In genomic region chrX:40644821-40645358, GRCh38 we compare ENCODE assay signal across 8 cellular contexts. TPM values are rescaled to one million over a fixed set of nuclear protein-coding genes. Genes with fewer than 3 reads are reported as not detected.
A peak's percentile ranks its signal among the peaks of the same experiment; 100 is the strongest.
DNase-seq lines count a peak whose midpoint lies in the region; TF ChIP-seq lines count a peak whose summit lies in the region.

No MANE protein-coding gene starts in this region.

- 1 to 5% methylated on average over 3 to 4 of the region's 4 CpGs for WGBS in GM23248 (ENCODE audit: low coverage in 1 of 2, low lambda C conversion rate in 2 of 2, missing lambda C conversion rate in 2 of 2), 2 experiments
- 28 to 42% (median 40%) methylated on average over 4 of the region's 4 CpGs for WGBS in ovary, 3 donors

- H3K9me3 ChIP-seq in GM23248 (ENCODE audit: low read depth) (no peaks in the 10 kb centered on the region), OCI-LY7 (ENCODE audit: low read length) (no peaks in the 10 kb centered on the region), ovary (no peaks in the 10 kb centered on the region)

- POLR2A ChIA-PET in OCI-LY7 (lab: Charles Lee), result no interaction called here

- peaks cover 8% of the 10 kb centered on the region for H3K4me1 ChIP-seq in GM23248 (ENCODE audit: insufficient read depth)
- peaks cover 20% of the 10 kb centered on the region for H3K4me1 ChIP-seq in OCI-LY7 (ENCODE audit: insufficient read depth, low read length, poor library complexity, severe bottlenecking)
- peaks cover 6% of the 10 kb centered on the region for H3K4me1 ChIP-seq in ovary (ENCODE audit: insufficient read depth)

- H2AFZ ChIP-seq in GM23248 (peak overlapping the region; percentile 62), OCI-LY7 (ENCODE audit: low read length) (peak overlapping the region; percentile 49; the same call in 1 of the 2 replicates)

- H3K36me3 Mint-ChIP-seq in Calu3 (ENCODE audit: insufficient read depth, unreplicated experiment), result peaks cover 51% of the 10 kb centered on the region
- peaks cover 13% of the 10 kb centered on the region for H3K36me3 Mint-ChIP-seq in activated T-helper 1 cell treated with anti-CD3 and anti-CD28 coated beads, Interleukin-12 subunit alpha, Interleukin-12 subunit beta, Interleukin-2, Interleukin-4 antibody, amounts not matched to agents 30 ng/mL and 10 ng/mL and 1 ng/mL, durations not matched to agents 14 hours and 24 hours and 36 hours (ENCODE audit: low read depth)

- peaks cover 17% of the 10 kb centered on the region for H3F3A ChIP-seq in GM23248 (ENCODE audit: insufficient read depth)

- in situ Hi-C loops in GM23248 (cut with MboI), result no loop called here

- no peaks in the 10 kb centered on the region for H3K9me3 Mint-ChIP-seq in Calu3 (ENCODE audit: low read depth, unreplicated experiment)
- H3K9me3 Mint-ChIP-seq in activated T-helper 1 cell treated with anti-CD3 and anti-CD28 coated beads, Interleukin-12 subunit alpha, Interleukin-12 subunit beta, Interleukin-2, Interleukin-4 antibody, amounts not matched to agents 30 ng/mL and 10 ng/mL and 1 ng/mL, durations not matched to agents 14 hours and 24 hours and 36 hours, result no peaks in the 10 kb centered on the region

- peak overlapping the region; percentile 91 for H3K27ac Mint-ChIP-seq in Calu3 (ENCODE audit: unreplicated experiment)
- peak overlapping the region; percentile 93 for H3K27ac Mint-ChIP-seq in activated T-helper 1 cell treated with anti-CD3 and anti-CD28 coated beads, Interleukin-12 subunit alpha, Interleukin-12 subunit beta, Interleukin-2, Interleukin-4 antibody, amounts not matched to agents 30 ng/mL and 10 ng/mL and 1 ng/mL, durations not matched to agents 14 hours and 24 hours and 36 hours

- no peak for TF ChIP-seq POLR2A in ovary (IDR thresholded peaks at IDR 0.05)

- peak overlapping the region; percentile 79 for H3K4me3 ChIP-seq in GM23248
- H3K4me3 ChIP-seq in OCI-LY7 (ENCODE audit: low read depth, low read length, poor library complexity, severe bottlenecking), result peak overlapping the region; percentile 75
- peak overlapping the region; percentile 63 for H3K4me3 ChIP-seq in fibroblast of the aortic adventitia (ENCODE audit: low read depth, low read length)
- peak overlapping the region; percentile 29 for H3K4me3 ChIP-seq in ovary

- peak overlapping the region; percentile 93 for H3K4me2 ChIP-seq in GM23248 (ENCODE audit: unreplicated experiment)
- peak overlapping the region; percentile 99 for H3K4me2 ChIP-seq in OCI-LY7 (ENCODE audit: low read length)

- peak overlapping the region; percentile 86 for H3K9ac ChIP-seq in GM23248

- peak; percentile 59 for DNase-seq in Calu3
- DNase-seq in GM23248, result peak; percentile 80
- peak; percentile 54 for DNase-seq in OCI-LY7 (ENCODE audit: low spot score)
- DNase-seq in activated T-helper 1 cell treated with anti-CD3 and anti-CD28 coated beads, Interleukin-12 subunit alpha, Interleukin-12 subunit beta, Interleukin-2, Interleukin-4 antibody, amounts not matched to agents 30 ng/mL and 10 ng/mL and 1 ng/mL, durations not matched to agents 14 hours and 24 hours and 36 hours (ENCODE audit: low spot score), result peak; percentile 27
- peak; percentile 78 for DNase-seq in fibroblast of the aortic adventitia (ENCODE audit: low read depth)
- DNase-seq in ovary, result peak; percentile 43 to 66 (median 52)
- no peak for DNase-seq in NCI-H1930 (lab: John Stamatoyannopoulos, UW)
- DNase-seq in NCI-H2196 (lab: John Stamatoyannopoulos, UW; ENCODE audit: unreplicated experiment), result no peak

- no peak for TF ChIP-seq EP300 in ovary (IDR thresholded peaks at IDR 0.05)

- no peaks in the 10 kb centered on the region for H4K20me1 ChIP-seq in GM23248 (ENCODE audit: insufficient read depth)
- no peaks in the 10 kb centered on the region for H4K20me1 ChIP-seq in OCI-LY7 (ENCODE audit: insufficient read depth, low read length)

- BruUV-seq in Calu3 (replicated peaks; lab: Mats Ljungman, UMichigan), result no TSS peak
- BruUV-seq in OCI-LY7 (replicated peaks; lab: Mats Ljungman, UMichigan), result no TSS peak

- CTCF ChIA-PET in Calu3 (lab: Charles Lee) (no interaction called here), OCI-LY7 (lab: Charles Lee; ENCODE audit: unreplicated experiment) (no interaction called here)

- H3K36me3 ChIP-seq in GM23248 (ENCODE audit: low read depth) (no peaks in the 10 kb centered on the region; the same call in 1 of the 2 replicates), OCI-LY7 (ENCODE audit: insufficient read depth, low read length) (peaks cover 25% of the 10 kb centered on the region), ovary (no peaks in the 10 kb centered on the region)

- H3K4me1 Mint-ChIP-seq in Calu3 (ENCODE audit: low read depth, unreplicated experiment), result peaks cover 40% of the 10 kb centered on the region
- H3K4me1 Mint-ChIP-seq in activated T-helper 1 cell treated with anti-CD3 and anti-CD28 coated beads, Interleukin-12 subunit alpha, Interleukin-12 subunit beta, Interleukin-2, Interleukin-4 antibody, amounts not matched to agents 30 ng/mL and 10 ng/mL and 1 ng/mL, durations not matched to agents 14 hours and 24 hours and 36 hours (ENCODE audit: low read depth), result peaks cover 32% of the 10 kb centered on the region

- H3K27ac ChIP-seq in GM23248, result peak overlapping the region; percentile 95
- peak overlapping the region; percentile 67 for H3K27ac ChIP-seq in OCI-LY7 (ENCODE audit: low read depth, low read length, poor library complexity, severe bottlenecking)
- peak overlapping the region in 1 of 2 donors; percentile 27 for H3K27ac ChIP-seq in ovary

- H3K27me3 Mint-ChIP-seq in Calu3 (ENCODE audit: unreplicated experiment), result no peaks in the 10 kb centered on the region
- no peaks in the 10 kb centered on the region for H3K27me3 Mint-ChIP-seq in activated T-helper 1 cell treated with anti-CD3 and anti-CD28 coated beads, Interleukin-12 subunit alpha, Interleukin-12 subunit beta, Interleukin-2, Interleukin-4 antibody, amounts not matched to agents 30 ng/mL and 10 ng/mL and 1 ng/mL, durations not matched to agents 14 hours and 24 hours and 36 hours (ENCODE audit: insufficient read depth)

- intact Hi-C loops in Calu3 (cut with micrococcal nuclease; ENCODE audit: unreplicated experiment), result no loop called here
- intact Hi-C loops in OCI-LY7 (cut with micrococcal nuclease; ENCODE audit: unreplicated experiment), result loop anchor here (2.0 to 10.0 kb wide), 4 partner anchors 70 to 1840 kb away; partner anchors contain the start of genes MID1IP1 and USP9X
- intact Hi-C loops in activated T-helper 1 cell treated with anti-CD3 and anti-CD28 coated beads, Interleukin-12 subunit alpha, Interleukin-12 subunit beta, Interleukin-2, Interleukin-4 antibody, amounts not matched to agents 30 ng/mL and 10 ng/mL and 1 ng/mL, durations not matched to agents 14 hours and 24 hours and 36 hours (cut with micrococcal nuclease), result loop anchor here (1.0 to 5.0 kb wide), 2 partner anchors 101 to 692 kb away; no protein-coding TSS in a partner anchor
- intact Hi-C loops in ovary (cut with DNase I), result loop anchor here in 1 of 4 donors (5.0 kb wide), 1 partner anchor 98 kb away; no protein-coding TSS in a partner anchor

- no peaks in the 10 kb centered on the region for H3K9me2 ChIP-seq in GM23248 (ENCODE audit: insufficient read depth)
- no peaks in the 10 kb centered on the region for H3K9me2 ChIP-seq in OCI-LY7 (ENCODE audit: insufficient read depth, low read length)

- no peak for TF ChIP-seq CTCF in Calu3 (IDR thresholded peaks at IDR 0.05; ENCODE audit: unreplicated experiment)
- TF ChIP-seq CTCF in OCI-LY7 (conservative IDR thresholded peaks at IDR 0.05; ENCODE audit: low read length), result no peak
- no peak for TF ChIP-seq CTCF in fibroblast of the aortic adventitia (IDR thresholded peaks at IDR 0.05; ENCODE audit: insufficient read depth, low read length)
- no peak for TF ChIP-seq CTCF in ovary (IDR thresholded peaks at IDR 0.05)

- no peaks in the 10 kb centered on the region for H3K27me3 ChIP-seq in GM23248 (replicated peaks; ENCODE audit: insufficient read depth)
- no peaks in the 10 kb centered on the region for H3K27me3 ChIP-seq in ovary

- H3K4me3 Mint-ChIP-seq in Calu3 (ENCODE audit: low read depth, unreplicated experiment), result peak overlapping the region; percentile 85
- peak overlapping the region; percentile 91 for H3K4me3 Mint-ChIP-seq in activated T-helper 1 cell treated with anti-CD3 and anti-CD28 coated beads, Interleukin-12 subunit alpha, Interleukin-12 subunit beta, Interleukin-2, Interleukin-4 antibody, amounts not matched to agents 30 ng/mL and 10 ng/mL and 1 ng/mL, durations not matched to agents 14 hours and 24 hours and 36 hours

- peaks cover 64% of the 10 kb centered on the region for H3K79me2 ChIP-seq in GM23248 (ENCODE audit: insufficient read depth)
- H3K79me2 ChIP-seq in OCI-LY7 (ENCODE audit: insufficient read depth, low read depth, low read length), result peaks cover 50% of the 10 kb centered on the region

RNA-seq across cellular contexts. Expression of gene CXorf38, which starts 2.5 kb away (rescaled TPM):
- total RNA-seq in Calu3 (2022) (14.9 and 18.7 TPM in 2 replicates), OCI-LY7 (2022) (15.9 and 18.7 TPM in 2 replicates), fibroblast of the aortic adventitia (ENCODE audit: low replicate concordance) (2.8 and 10.0 TPM in 2 replicates), ovary (10 to 100 TPM; 12.3 to 14.7 (median 13.2) TPM)
- total RNA-seq in GM23248 (2014; rRNA removed; shearing (Covaris generic)), result 7.7 and 12.9 TPM in 2 replicates
- polyA plus RNA-seq in GM23248 (2016; fragmentation: Nextera tagmentation; extraction: Ambion mirVana) (8.7 and 9.4 TPM in 2 replicates), ovary (10 to 100 TPM in 1 of 2 donors, 1 to 10 TPM in 1; 8.2 to 14.0 TPM)
- 12.9 and 13.6 TPM in 2 replicates for total RNA-seq in OCI-LY7 (2014; rRNA removed; shearing (Covaris generic))
- 15.7 and 16.9 TPM in 2 replicates for total RNA-seq in activated T-helper 1 cell treated with anti-CD3 and anti-CD28 coated beads, Interleukin-12 subunit alpha, Interleukin-12 subunit beta, Interleukin-2, Interleukin-4 antibody, amounts not matched to agents 30 ng/mL and 10 ng/mL and 1 ng/mL, durations not matched to agents 14 hours and 24 hours and 36 hours

RNA-seq across cellular contexts. Expression of gene MPC1L, which starts 21.7 kb away (rescaled TPM):
- total RNA-seq in Calu3 (2022) (not detected in 2 replicates), OCI-LY7 (2022) (not detected in 2 replicates), fibroblast of the aortic adventitia (ENCODE audit: low replicate concordance) (not detected in 2 replicates), ovary (not detected)
- total RNA-seq in GM23248 (2014; rRNA removed; shearing (Covaris generic)), result not detected in 2 replicates
- polyA plus RNA-seq in GM23248 (2016; fragmentation: Nextera tagmentation; extraction: Ambion mirVana) (not detected in 2 replicates), ovary (not detected)
- total RNA-seq in OCI-LY7 (2014; rRNA removed; shearing (Covaris generic)), result not detected in 2 replicates
- total RNA-seq in activated T-helper 1 cell treated with anti-CD3 and anti-CD28 coated beads, Interleukin-12 subunit alpha, Interleukin-12 subunit beta, Interleukin-2, Interleukin-4 antibody, amounts not matched to agents 30 ng/mL and 10 ng/mL and 1 ng/mL, durations not matched to agents 14 hours and 24 hours and 36 hours, result not detected in 2 replicates

Comparison
In these comparisons a context has a peak if more than half of its experiments do, and no peak if none do; other contexts are left out.
1. DNase-seq: peak in Calu3 (single experiment), GM23248 (single experiment), OCI-LY7 (single experiment), activated T-helper 1 cell treated with anti-CD3 and anti-CD28 coated beads, Interleukin-12 subunit alpha, Interleukin-12 subunit beta, Interleukin-2, Interleukin-4 antibody, amounts not matched to agents 30 ng/mL and 10 ng/mL and 1 ng/mL, durations not matched to agents 14 hours and 24 hours and 36 hours (single experiment), fibroblast of the aortic adventitia (single experiment) and ovary (5 of 5); none in NCI-H1930 (0 of 2) and NCI-H2196 (single experiment).
2. H3K4me3 ChIP-seq: peak in every context shown above with its lines; median percentile 79 in GM23248; 75 in OCI-LY7; 63 in fibroblast of the aortic adventitia; 29 in ovary.